In the genomic region with DNA sequence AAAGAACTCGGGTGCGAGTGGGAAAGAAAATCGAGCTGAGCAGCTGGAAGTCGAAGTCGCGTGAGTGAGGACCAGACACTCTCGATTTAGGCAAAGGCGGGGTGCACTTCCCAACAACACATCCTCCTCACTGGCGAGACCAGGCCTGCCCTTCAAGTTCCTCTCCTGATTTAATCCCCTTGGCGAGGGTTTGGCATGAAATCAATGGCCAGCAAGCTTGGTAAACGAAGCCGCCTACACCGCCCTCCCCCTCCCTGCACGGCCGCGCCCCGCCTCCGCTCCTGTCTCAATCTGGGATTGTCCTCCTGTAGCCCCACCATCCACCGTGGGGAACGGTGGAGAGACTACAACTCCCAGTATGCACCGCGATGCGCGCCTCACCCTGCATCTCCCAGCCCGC, we compare ENCODE assay signal across 3 cellular contexts. TPM values are rescaled to one million over a fixed set of nuclear protein-coding genes. Genes with fewer than 3 reads are reported as not detected.
"Had no signal": no experiment of that assay in that cellular context is flagged by ENCODE, and none has a peak within 500 bp of the region (broad histone marks: within the 10 kb centered on the region; RNA-seq: fewer than 3 reads in every experiment).

A gene with protein sequence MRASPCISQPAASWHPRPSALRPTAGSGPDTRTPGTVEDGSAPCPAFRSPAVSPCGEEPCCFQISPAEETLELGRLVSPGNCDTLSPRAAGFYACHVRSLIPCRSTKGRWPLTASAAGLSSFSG (plus strand): TSS at position 301 of the 400 bp plus-strand sequence. CDS start 68 bp downstream, at position 369.

RNA-seq across cellular contexts. Expression of the gene that starts here (rescaled TPM):
- polyA plus RNA-seq: HepG2, IgD-negative memory B cell, IMR-90 had no signal
